ENCODE assay signal across 8 cellular contexts in genomic region chr17:39401412-39402278, GRCh38.
DNase-seq lines count a peak whose midpoint lies in the region; ATAC-seq and TF ChIP-seq lines count a peak whose summit lies in the region.

Gene FBXL20, minus strand, starts transcription at chr17:39401626. Its CDS starts 224 bp downstream, at chr17:39401402.

- DNase-seq in AG04449 (ENCODE audit: low read depth, low spot score) (peak; percentile 9), NCI-H226 (peak; percentile 81), caudate nucleus (lab: John Stamatoyannopoulos, UW) (peak in 59 of 61 donors; percentile 37 to 92 (median 81)), inferior parietal cortex (ENCODE audit: extremely low spot score) (peak; percentile 88), smooth muscle cell of the brain vasculature (ENCODE audit: low read depth, low spot score) (peak; percentile 55)
- DNase-seq in activated CD4-positive, CD25-positive, alpha-beta regulatory T cell (lab: John Stamatoyannopoulos, UW) = peak; percentile 82 to 89 (median 88)

- CTCF ChIA-PET in AG04449 (lab: Yijun Ruan, JAX) = interaction anchor here (1.1 to 1.4 kb wide), 3 partner anchors 61 to 156 kb away, joined by 3 read pairs; no protein-coding TSS in a partner anchor

- POLR2A ChIA-PET in AG04449 (lab: Yijun Ruan, JAX) = interaction anchor here (0.6 to 0.8 kb wide), 2 partner anchors 121 to 1246 kb away, joined by 3 to 4 read pairs; partner anchors contain the start of gene SMARCE1

- no peak for TF ChIP-seq CTCF in AG04449 (IDR thresholded peaks at IDR 0.05; ENCODE audit: insufficient read depth, low read length, missing control alignments)

- peak; percentile 71 for ATAC-seq in GM18909 (IDR thresholded peaks at IDR 0.05; ENCODE audit: poor library complexity, unreplicated experiment)
- peak; percentile 72 for ATAC-seq in HG03175 (IDR thresholded peaks at IDR 0.05; ENCODE audit: unreplicated experiment)

- peak within 1 kb of the TSS; percentile 94 for H3K27ac ChIP-seq in caudate nucleus (ENCODE audit: low read depth, low read length)

- peak within 1 kb of the TSS; percentile 84 for H3K4me3 ChIP-seq in AG04449 (ENCODE audit: low read depth, low read length)

Comparison
In these comparisons a context has a peak if more than half of its experiments do, and no peak if none do; other contexts are left out.
1. Peak in every context shown above with its lines: DNase-seq, ATAC-seq, H3K4me3 ChIP-seq and H3K27ac ChIP-seq.
2. DNase-seq: peak in every context shown above with its lines; median percentile 88 in activated CD4-positive, CD25-positive, alpha-beta regulatory T cell; 88 in inferior parietal cortex; 81 in NCI-H226; 81 in caudate nucleus; 55 in smooth muscle cell of the brain vasculature; 9 in AG04449.